ENCODE assay signal across 8 cellular contexts in genomic region chr20:44217342-44218092, GRCh38. TPM values are rescaled to one million over a fixed set of nuclear protein-coding genes. Genes with fewer than 3 reads are reported as not detected.
DNase-seq lines count a peak whose midpoint lies in the region; ATAC-seq and TF ChIP-seq lines count a peak whose summit lies in the region.

No MANE protein-coding gene starts in this region.

- H3K4me3 Mint-ChIP-seq in neural crest cell = peak overlapping the region; percentile 45

- H2AFZ ChIP-seq in PC-9 = no peak overlapping the region

- no peaks in the 10 kb centered on the region for H3K9me3 Mint-ChIP-seq in neural crest cell

- no peaks in the 10 kb centered on the region for H3K27me3 Mint-ChIP-seq in neural crest cell (ENCODE audit: low read depth)

- TF ChIP-seq CTCF in PC-9 (conservative IDR thresholded peaks at IDR 0.05) (peak; percentile 98), fibroblast of mammary gland (conservative IDR thresholded peaks at IDR 0.05; ENCODE audit: control insufficient read depth, insufficient read depth, low read depth, low read length) (peak; percentile 99), neural crest cell (conservative IDR thresholded peaks at IDR 0.05) (peak; percentile 89), testis (IDR thresholded peaks at IDR 0.05) (peak; percentile 68 to 75 (median 68))

- H3K36me3 Mint-ChIP-seq in neural crest cell (ENCODE audit: low read depth) = no peaks in the 10 kb centered on the region

- H3K27ac ChIP-seq in PC-9 (no peak overlapping the region), testis (no peak overlapping the region)

- CTCF ChIA-PET in PC-9 (lab: Charles Lee) = interaction anchor here (0.6 to 2.8 kb wide), 10 partner anchors 12 to 466 kb away, joined by 3 to 28 read pairs (median 4); partner anchors contain the start of gene FITM2

- H3F3A ChIP-seq in PC-9 (ENCODE audit: insufficient read depth, low read depth) = peaks cover 6% of the 10 kb centered on the region; the same call in 1 of the 2 replicates

- DNase-seq in COLO668 (lab: John Stamatoyannopoulos, UW; ENCODE audit: unreplicated experiment) = peak; percentile 73
- DNase-seq in HuH-7.5 (ENCODE audit: low spot score) = peak; percentile 51
- peak; percentile 58 to 76 for DNase-seq in PC-9
- peak; percentile 72 to 74 for DNase-seq in activated T-cell treated with anti-CD3 and anti-CD28 coated beads, Interleukin-2, amount 50 U/mL, for 48 hours
- DNase-seq in fibroblast of mammary gland (ENCODE audit: low read depth) = peak; percentile 75
- peak; percentile 64 for DNase-seq in neural crest cell (ENCODE audit: low read depth, low spot score)
- peak; percentile 86 for DNase-seq in testis

- 57 to 60% methylated on average over 11 of the region's 11 CpGs for WGBS in testis, 2 donors

- H3K27me3 ChIP-seq in PC-9 (ENCODE audit: insufficient read depth, low read depth) = no peaks in the 10 kb centered on the region
- no peaks in the 10 kb centered on the region for H3K27me3 ChIP-seq in testis

- no peaks in the 10 kb centered on the region; the same call in 1 of the 2 replicates for H3K4me1 ChIP-seq in PC-9 (replicated peaks; ENCODE audit: insufficient read depth)
- peaks cover 9% of the 10 kb centered on the region for H3K4me1 ChIP-seq in testis

- no peak overlapping the region for H3K4me3 ChIP-seq in PC-9
- no peak overlapping the region for H3K4me3 ChIP-seq in fibroblast of mammary gland (ENCODE audit: control insufficient read depth, low read depth, low read length)
- no peak overlapping the region for H3K4me3 ChIP-seq in testis

- BruUV-seq in PC-9 (replicated peaks; lab: Mats Ljungman, UMichigan) = no TSS peak

- H3K4me1 Mint-ChIP-seq in neural crest cell = peaks cover 9% of the 10 kb centered on the region

- no peak for ATAC-seq in HG03097 (IDR thresholded peaks at IDR 0.05; ENCODE audit: low FRiP score, unreplicated experiment)

- no peaks in the 10 kb centered on the region for H4K20me1 ChIP-seq in PC-9 (ENCODE audit: insufficient read depth)

- H3K36me3 ChIP-seq in PC-9 (ENCODE audit: low read depth) (no peaks in the 10 kb centered on the region), testis (ENCODE audit: low read depth, missing control alignments) (no peaks in the 10 kb centered on the region)

- intact Hi-C loops in PC-9 (cut with micrococcal nuclease; ENCODE audit: unreplicated experiment) (loop anchor here (1.0 to 5.0 kb wide), 7 partner anchors 94 to 770 kb away; partner anchors contain the start of gene FITM2), testis (cut with DNase I; ENCODE audit: low total_unique reads) (loop anchor here (5.0 kb wide), 1 partner anchor 95 kb away; the partner anchor contains the start of gene FITM2)

- no peaks in the 10 kb centered on the region for H3K9me2 ChIP-seq in PC-9 (ENCODE audit: insufficient read depth)

- no peak for TF ChIP-seq POLR2A in testis (IDR thresholded peaks at IDR 0.05)

- H3K27ac Mint-ChIP-seq in neural crest cell (ENCODE audit: unreplicated experiment) = no peak overlapping the region

- H3K9me3 ChIP-seq in PC-9 (ENCODE audit: insufficient read depth, low read depth) = no peaks in the 10 kb centered on the region
- no peaks in the 10 kb centered on the region for H3K9me3 ChIP-seq in testis

- POLR2A ChIA-PET in PC-9 (lab: Charles Lee; ENCODE audit: unreplicated experiment) = interaction anchor here (0.5 to 0.6 kb wide), 3 partner anchors 34 to 275 kb away, joined by 3 to 11 read pairs (median 5); no protein-coding TSS in a partner anchor

- peaks cover 6% of the 10 kb centered on the region; the same call in 1 of the 2 replicates for H3K79me2 ChIP-seq in PC-9 (ENCODE audit: low read depth)

- H3K4me2 ChIP-seq in PC-9 = no peak overlapping the region

RNA-seq across cellular contexts. Expression of gene OSER1, which starts 6.9 kb away (rescaled TPM):
- total RNA-seq in PC-9 (2021) (113 and 136 TPM in 2 replicates), neural crest cell (26.6 and 29.8 TPM in 2 replicates), testis (10 to 100 TPM; 79.0 to 80.4 TPM)
- 195 TPM for polyA plus RNA-seq in testis (ENCODE audit: insufficient read depth, low read depth, low replicate concordance)

RNA-seq across cellular contexts. Expression of gene GDAP1L1, which starts 29.6 kb away (rescaled TPM):
- total RNA-seq in PC-9 (2021) (not detected in 2 replicates), neural crest cell (10.0 and 10.9 TPM in 2 replicates), testis (1 to 10 TPM; 1.3 to 1.7 TPM)
- polyA plus RNA-seq in testis (ENCODE audit: insufficient read depth, low read depth, low replicate concordance) = 2.7 TPM

RNA-seq across cellular contexts. Expression of gene JPH2, which starts 30.5 kb away (rescaled TPM):
- total RNA-seq in PC-9 (2021) (41.1 and 58.8 TPM in 2 replicates), neural crest cell (0.07 TPM in 1 of 2 replicates, not detected in the other), testis (1 to 10 TPM; 1.9 to 3.2 TPM)
- 3.7 TPM for polyA plus RNA-seq in testis (ENCODE audit: insufficient read depth, low read depth, low replicate concordance)
